ENCODE assay signal across 22 cellular contexts in the genomic region with DNA sequence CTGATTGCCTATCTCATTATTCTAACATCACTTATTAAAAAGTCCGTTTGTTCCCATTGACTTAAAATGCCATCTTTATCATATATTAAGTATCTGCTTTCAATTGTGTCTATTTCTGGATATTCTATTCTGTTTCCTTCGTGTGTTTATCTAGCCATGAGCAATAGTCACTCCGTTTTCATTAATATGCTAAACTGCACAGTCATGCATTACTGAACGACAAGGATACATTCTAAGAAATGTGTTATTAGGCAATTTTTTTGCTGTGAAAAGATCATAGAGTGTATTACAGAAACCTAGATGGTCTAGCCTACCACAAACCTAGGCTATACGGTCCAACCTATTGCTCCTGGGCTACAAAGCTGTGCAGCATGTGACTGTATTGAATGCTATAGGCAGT.
DNase-seq lines count a peak whose midpoint lies in the region; ATAC-seq, FAIRE-seq and TF ChIP-seq lines count a peak whose summit lies in the region.
"Had no signal": no experiment of that assay in that cellular context is flagged by ENCODE, and none has a peak within 500 bp of the region (broad histone marks: within the 10 kb centered on the region; RNA-seq: fewer than 3 reads in every experiment).

No MANE protein-coding gene starts in this region.

- H3K4me3 ChIP-seq in A549 (no peak overlapping the region), IMR-90 (ENCODE audit: insufficient read depth, low read depth, low read length) (no peak overlapping the region), K562 (no peak overlapping the region)
- H3K4me3 ChIP-seq: BLaER1, GM12878, GM23248 had no signal

- no peak for FAIRE-seq in A549 (lab: Jason Lieb, UNC)
- no peak for FAIRE-seq in K562 (lab: Jason Lieb, UNC)
- FAIRE-seq: G401.6, GM12878, GM19239, H1 had no signal

- POLR2A ChIA-PET in A549 (lab: Yijun Ruan, JAX): no interaction called here
- POLR2A ChIA-PET in IMR-90 (lab: Charles Lee; ENCODE audit: unreplicated experiment): no interaction called here
- POLR2A ChIA-PET in K562 (lab: Yijun Ruan, JAX): no interaction called here

- no peak overlapping the region for H3K56ac ChIP-seq in IMR-90 (ENCODE audit: extremely low read depth, insufficient read depth, low read length)

- H4K5ac ChIP-seq in IMR-90 (ENCODE audit: low read depth, low read length): no peak overlapping the region

- dilution Hi-C loops in IMR-90 (cut with HindIII; ENCODE audit: low sequenced_read_pairs, unreplicated experiment): no loop called here

- H4K8ac ChIP-seq in IMR-90 (ENCODE audit: low read depth in 2 of 2, low read length in 2 of 2): no peak overlapping the region

- H3K36me3 ChIP-seq in IMR-90 (ENCODE audit: control insufficient read depth, insufficient read depth, low read length): no peaks in the 10 kb centered on the region
- H3K36me3 ChIP-seq in K562 (ENCODE audit: control insufficient read depth, insufficient read depth, low read length): no peaks in the 10 kb centered on the region
- H3K36me3 ChIP-seq: BLaER1 had no signal

- no peak overlapping the region for H2BK15ac ChIP-seq in IMR-90 (ENCODE audit: low read depth, low read length)

- H3K14ac ChIP-seq in IMR-90 (replicated peaks; ENCODE audit: low read depth, low read length): no peak overlapping the region

- TF ChIP-seq EP300 in A549 (IDR thresholded peaks at IDR 0.05) (no peak), K562 (IDR thresholded peaks at IDR 0.05; ENCODE audit: low read length) (no peak)

- peaks cover 6% of the 10 kb centered on the region for H3K9me3 Mint-ChIP-seq in mesothelial cell of epicardium

- H3K4me2 ChIP-seq in A549 (no peak overlapping the region), IMR-90 (ENCODE audit: low read depth, low read length) (no peak overlapping the region), K562 (ENCODE audit: insufficient read depth, low read length) (no peak overlapping the region)

- H3K79me2 ChIP-seq in K562 (ENCODE audit: control insufficient read depth, insufficient read depth, low read length): no peaks in the 10 kb centered on the region

- ATAC-seq in A549: no peak
- ATAC-seq in IMR-90 (ENCODE audit: low read depth): no peak
- ATAC-seq in K562: no peak
- ATAC-seq in HG03139 (IDR thresholded peaks at IDR 0.05; ENCODE audit: unreplicated experiment): no peak
- ATAC-seq in HG03039 (IDR thresholded peaks at IDR 0.05; ENCODE audit: unreplicated experiment): no peak
- ATAC-seq: CD8-positive, alpha-beta T cell; GM12878 had no signal

- no peak overlapping the region for H2AFZ ChIP-seq in IMR-90 (replicated peaks; ENCODE audit: low read length, poor library complexity)
- no peak overlapping the region for H2AFZ ChIP-seq in K562 (ENCODE audit: low read depth, low read length)
- H2AFZ ChIP-seq: GM23248 had no signal

- H3K4me1 ChIP-seq in A549 (no peaks in the 10 kb centered on the region), IMR-90 (ENCODE audit: control insufficient read depth, insufficient read depth, low read length) (no peaks in the 10 kb centered on the region), K562 (replicated peaks in 1 of 2; ENCODE audit: control insufficient read depth in 2 of 2, insufficient read depth in 2 of 2, low read length in 2 of 2) (no peaks in the 10 kb centered on the region)
- H3K4me1 ChIP-seq: Caco-2 had no signal

- intact Hi-C loops in IMR-90 (cut with micrococcal nuclease): no loop called here
- intact Hi-C loops in K562 (cut with micrococcal nuclease): no loop called here

- no peak overlapping the region for H2BK20ac ChIP-seq in IMR-90 (ENCODE audit: low read depth, low read length)

- TF ChIP-seq POLR2A in A549 (IDR thresholded peaks at IDR 0.05; ENCODE audit: low read length) (no peak), IMR-90 (IDR thresholded peaks at IDR 0.05; ENCODE audit: low read depth, low read length) (no peak), K562 (conservative IDR thresholded peaks at IDR 0.05) (no peak)

- no peaks in the 10 kb centered on the region for H3K79me1 ChIP-seq in IMR-90 (ENCODE audit: low read depth in 1 of 2, low read length in 2 of 2)

- no peak overlapping the region for H2AK9ac ChIP-seq in IMR-90 (replicated peaks; ENCODE audit: low read depth, low read length, poor library complexity)

- DNase-seq in A549 (ENCODE audit: low read depth in 1 of 2, low spot score in 1 of 2) (no peak), IMR-90 (no peak), K562 (ENCODE audit: extremely low read depth in 1 of 4, low spot score in 3 of 4) (no peak), mesothelial cell of epicardium (ENCODE audit: low spot score in 2 of 2, unreplicated experiment in 2 of 2) (no peak), middle frontal gyrus (ENCODE audit: extremely low spot score, low spot score) (no peak)
- DNase-seq: Caco-2; CD4-positive, CD25-positive, alpha-beta regulatory T cell; CD8-positive, alpha-beta T cell; DMS153; DND-41; GM23248; H7; HCEC 1CT had no signal

- H3K27ac ChIP-seq in A549 (no peak overlapping the region), IMR-90 (ENCODE audit: insufficient read depth, low read length) (no peak overlapping the region), K562 (ENCODE audit: extremely low read depth, low read depth, low read length) (no peak overlapping the region)
- H3K27ac ChIP-seq: BLaER1, C4-2B, GM23248 had no signal

- H3K36me3 Mint-ChIP-seq in mesothelial cell of epicardium: peaks cover 6% of the 10 kb centered on the region
- H3K36me3 Mint-ChIP-seq: CD4-positive, CD25-positive, alpha-beta regulatory T cell; CD8-positive, alpha-beta T cell had no signal

- H3K23ac ChIP-seq in IMR-90 (ENCODE audit: low read depth, low read length): no peak overlapping the region

- H4K20me1 ChIP-seq in IMR-90 (ENCODE audit: insufficient read depth, low read length) (no peaks in the 10 kb centered on the region), K562 (replicated peaks; ENCODE audit: control insufficient read depth, insufficient read depth, low read length) (no peaks in the 10 kb centered on the region)
- H4K20me1 ChIP-seq: BLaER1 had no signal

- in situ Hi-C loops in IMR-90 (cut with MboI; ENCODE audit: low sequenced_read_pairs) (no loop called here), K562 (cut with MboI) (no loop called here)

- H3K9me1 ChIP-seq in IMR-90 (ENCODE audit: insufficient read depth, low read length) (no peaks in the 10 kb centered on the region), K562 (ENCODE audit: control insufficient read depth, insufficient read depth, low read length) (no peaks in the 10 kb centered on the region)

- H2AK5ac ChIP-seq in IMR-90 (ENCODE audit: low read depth, low read length): no peak overlapping the region

- no peak overlapping the region for H2BK5ac ChIP-seq in IMR-90 (ENCODE audit: low read depth, low read length, poor library complexity, severe bottlenecking)

- TF ChIP-seq RAD21 in A549 (conservative IDR thresholded peaks at IDR 0.05 in 1 of 2, IDR thresholded peaks at IDR 0.05 in 1 of 2): no peak
- no peak for TF ChIP-seq RAD21 in IMR-90 (IDR thresholded peaks at IDR 0.05; ENCODE audit: low read length)
- no peak for TF ChIP-seq RAD21 in K562 (CRISPR knock-in tag; conservative IDR thresholded peaks at IDR 0.05 in 1 of 2, IDR thresholded peaks at IDR 0.05 in 1 of 2)

- no peaks in the 10 kb centered on the region for H3K27me3 Mint-ChIP-seq in mesothelial cell of epicardium (ENCODE audit: low read depth)
- H3K27me3 Mint-ChIP-seq: B cell; CD4-positive, CD25-positive, alpha-beta regulatory T cell had no signal

- H3K27me3 ChIP-seq in IMR-90 (ENCODE audit: control insufficient read depth, insufficient read depth, low read length) (no peaks in the 10 kb centered on the region), K562 (ENCODE audit: control insufficient read depth in 2 of 2, insufficient read depth in 2 of 2, low read length in 2 of 2) (no peaks in the 10 kb centered on the region)
- H3K27me3 ChIP-seq: BLaER1 had no signal

- no peak overlapping the region for H3K18ac ChIP-seq in IMR-90 (ENCODE audit: low read depth, low read length)

- H3K9ac ChIP-seq in IMR-90 (ENCODE audit: low read depth, low read length): no peak overlapping the region
- no peak overlapping the region for H3K9ac ChIP-seq in K562 (ENCODE audit: insufficient read depth in 1 of 2, low read depth in 2 of 2, low read length in 2 of 2)
- H3K9ac ChIP-seq: BLaER1, GM23248 had no signal

- H3K27ac Mint-ChIP-seq in mesothelial cell of epicardium: peak overlapping the region; percentile 2
- H3K27ac Mint-ChIP-seq: B cell; CD4-positive, CD25-positive, alpha-beta regulatory T cell; CD8-positive, alpha-beta T cell had no signal

- H3K9me3 ChIP-seq in A549 (peaks cover 11% of the 10 kb centered on the region; the same call in 2 of the 3 replicates), IMR-90 (ENCODE audit: control insufficient read depth, insufficient read depth, low read length) (peaks cover 27% of the 10 kb centered on the region), K562 (replicated peaks; ENCODE audit: control insufficient read depth, insufficient read depth, low read depth, low read length) (peaks cover 3% of the 10 kb centered on the region; the same call in 1 of the 2 replicates)
- H3K9me3 ChIP-seq: BLaER1, Caco-2 had no signal

- H4K91ac ChIP-seq in IMR-90 (ENCODE audit: insufficient read depth, low read depth, low read length): no peak overlapping the region

- peaks cover 56% of the 10 kb centered on the region for H3K4me1 Mint-ChIP-seq in mesothelial cell of epicardium
- H3K4me1 Mint-ChIP-seq: B cell; CD4-positive, CD25-positive, alpha-beta regulatory T cell had no signal

- H3K4ac ChIP-seq in IMR-90 (ENCODE audit: low read depth, low read length): no peak overlapping the region

- no TSS peak for BruUV-seq in IMR-90 (replicated peaks; lab: Mats Ljungman, UMichigan)
- no TSS peak for BruUV-seq in K562 (replicated peaks; lab: Mats Ljungman, UMichigan)

- 7% methylated on average over 5 of the region's 5 CpGs for WGBS in A549 (ENCODE audit: missing lambda C conversion rate)
- no CpG with 5 or more reads among the region's 5 CpGs for WGBS in IMR-90 (ENCODE audit: extremely low coverage in 2 of 2, insufficient read length in 1 of 2), 2 experiments
- 1% methylated on average over 5 of the region's 5 CpGs for WGBS in K562 (ENCODE audit: insufficient coverage, low coverage, missing lambda C conversion rate)

- no peak overlapping the region for H2BK120ac ChIP-seq in IMR-90 (ENCODE audit: low read depth, low read length)

- no peak overlapping the region for H3K4me3 Mint-ChIP-seq in mesothelial cell of epicardium
- H3K4me3 Mint-ChIP-seq: B cell; CD4-positive, CD25-positive, alpha-beta regulatory T cell; CD8-positive, alpha-beta T cell had no signal

- CTCF ChIA-PET in A549 (lab: Yijun Ruan, JAX): no interaction called here
- CTCF ChIA-PET in IMR-90 (lab: Yijun Ruan, JAX): no interaction called here
- CTCF ChIA-PET in K562 (lab: Yijun Ruan, JAX; ENCODE audit: low intra/inter-chr PET ratio): no interaction called here

- TF ChIP-seq CTCF in A549 (IDR thresholded peaks at IDR 0.05): no peak
- no peak for TF ChIP-seq CTCF in IMR-90 (conservative IDR thresholded peaks at IDR 0.05; ENCODE audit: low read depth, low read length)
- no peak for TF ChIP-seq CTCF in K562 (IDR thresholded peaks at IDR 0.05 in 2 of 3, conservative IDR thresholded peaks at IDR 0.05 in 1 of 3; ENCODE audit: insufficient read depth in 2 of 3, low read depth in 1 of 3, low read length in 3 of 3)
- no peak for TF ChIP-seq CTCF in mesothelial cell of epicardium (IDR thresholded peaks at IDR 0.05; ENCODE audit: unreplicated experiment)

TF ChIP-seq in A549, 52 proteins besides CTCF, POLR2A, EP300 and RAD21 (continues in another document):
- no peak for TF ChIP-seq SMC3 (IDR thresholded peaks at IDR 0.05)

TF ChIP-seq in K562, 482 proteins besides CTCF, POLR2A, EP300 and RAD21 (continues in another document):
- TF ChIP-seq TRIM28 (IDR thresholded peaks at IDR 0.05): no peak
